ENCODE assay signal across 11 cellular contexts in the genomic region with DNA sequence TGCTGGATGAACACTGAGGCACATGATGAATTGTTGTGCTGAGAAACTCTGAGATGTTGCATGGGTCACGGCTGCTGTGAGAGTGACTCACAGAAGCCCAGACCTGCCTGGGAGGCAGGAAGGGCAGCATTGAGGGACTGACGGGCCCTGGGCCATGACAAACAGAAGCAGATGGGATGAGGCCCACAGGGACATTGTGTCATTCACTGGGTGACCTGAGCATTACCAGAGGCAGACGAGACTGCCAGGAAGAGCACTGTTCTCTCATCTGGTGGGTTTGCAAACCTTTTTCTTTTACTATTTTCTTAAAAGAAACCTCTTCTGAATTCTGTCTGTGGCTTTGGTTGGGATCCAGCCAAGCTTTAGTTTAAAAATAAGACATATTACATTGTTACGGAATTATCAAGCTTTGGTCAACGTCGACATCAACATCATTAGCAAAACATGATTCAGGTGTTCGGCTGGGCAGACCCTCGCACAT.
A peak's percentile ranks its signal among the peaks of the same experiment; 100 is the strongest.
DNase-seq lines count a peak whose midpoint lies in the region; ATAC-seq, FAIRE-seq and TF ChIP-seq lines count a peak whose summit lies in the region.
"Had no signal": no experiment of that assay in that cellular context is flagged by ENCODE, and none has a peak within 500 bp of the region (broad histone marks: within the 10 kb centered on the region; RNA-seq: fewer than 3 reads in every experiment).

No MANE protein-coding gene starts in this region.

- H3K27ac ChIP-seq in brain microvascular endothelial cell (peak overlapping the region; percentile 94), keratinocyte (ENCODE audit: control insufficient read depth, insufficient read depth, low read length) (peak overlapping the region; percentile 71)
- H3K27ac ChIP-seq: vagina had no signal

- peak overlapping the region; percentile 27 for H2AFZ ChIP-seq in keratinocyte (ENCODE audit: control insufficient read depth, low read length)

- H3K36me3 ChIP-seq in brain microvascular endothelial cell (replicated peaks) (no peaks in the 10 kb centered on the region), keratinocyte (ENCODE audit: control insufficient read depth in 2 of 2, extremely low read depth in 1 of 2, insufficient read depth in 2 of 2, low read length in 2 of 2) (no peaks in the 10 kb centered on the region)
- H3K36me3 ChIP-seq: vagina had no signal

- no peak for DNase-seq in Right ventricle myocardium inferior (ENCODE audit: missing footprints)
- DNase-seq in cardiac septum (ENCODE audit: low spot score), result no peak
- peak; percentile 99 for DNase-seq in brain microvascular endothelial cell
- no peak for DNase-seq in keratinocyte (ENCODE audit: low read depth, low spot score)
- no peak for DNase-seq in NCI-H187 (lab: John Stamatoyannopoulos, UW)
- DNase-seq: activated CD4-positive, CD25-positive, alpha-beta regulatory T cell; CD4-positive, CD25-positive, alpha-beta regulatory T cell had no signal

- dilution Hi-C loops in keratinocyte (cut with MboI; ENCODE audit: extremely low pct_ligation_motif_present, low sequenced_read_pairs), result loop anchor here (25.0 kb wide), 1 partner anchor 176 kb away; no protein-coding TSS in a partner anchor

- H3K9ac ChIP-seq in keratinocyte (ENCODE audit: control insufficient read depth, extremely low read depth, insufficient read depth, low read length), result peak overlapping the region; percentile 45

- peak; percentile 90 for FAIRE-seq in keratinocyte (lab: Jason Lieb, UNC)

- no peaks in the 10 kb centered on the region for H4K20me1 ChIP-seq in keratinocyte (ENCODE audit: control insufficient read depth, extremely low read depth, insufficient read depth, low read length)

- TF ChIP-seq CTCF in brain microvascular endothelial cell (IDR thresholded peaks at IDR 0.05; ENCODE audit: low read depth, low read length, missing control alignments) (no peak), keratinocyte (optimal IDR thresholded peaks at IDR 0.05 in 1 of 3, IDR thresholded peaks at IDR 0.05 in 1 of 3, conservative IDR thresholded peaks at IDR 0.05 in 1 of 3; ENCODE audit: extremely low read depth in 1 of 3, insufficient read depth in 2 of 3, low read length in 3 of 3) (no peak)

- no peaks in the 10 kb centered on the region for H3K27me3 ChIP-seq in brain microvascular endothelial cell (replicated peaks)
- H3K27me3 ChIP-seq in keratinocyte (ENCODE audit: control insufficient read depth, extremely low read depth, insufficient read depth, low read length), result no peaks in the 10 kb centered on the region
- H3K27me3 ChIP-seq: vagina had no signal

- H3K9me3 ChIP-seq in keratinocyte (ENCODE audit: control insufficient read depth, low read depth, low read length), result no peaks in the 10 kb centered on the region
- H3K9me3 ChIP-seq: vagina had no signal

- peak overlapping the region; percentile 31 for H3K4me2 ChIP-seq in keratinocyte (ENCODE audit: control insufficient read depth, extremely low read depth, insufficient read depth, low read depth, low read length)

- H3K4me1 ChIP-seq in keratinocyte (ENCODE audit: control insufficient read depth, extremely low read depth, insufficient read depth, low read length), result peaks cover 47% of the 10 kb centered on the region

- in situ Hi-C loops in brain microvascular endothelial cell (cut with HindIII; ENCODE audit: low pct_ligation_motif_present, low sequenced_read_pairs), result no loop called here

- no peak overlapping the region for H3K4me3 ChIP-seq in brain microvascular endothelial cell (ENCODE audit: low read depth, low read length)
- H3K4me3 ChIP-seq in keratinocyte (ENCODE audit: control insufficient read depth in 2 of 3, extremely low read depth in 1 of 3, insufficient read depth in 2 of 3, low read depth in 1 of 3, low read length in 3 of 3), result no peak overlapping the region
- H3K4me3 ChIP-seq: vagina had no signal

- no peaks in the 10 kb centered on the region for H3K79me2 ChIP-seq in keratinocyte (ENCODE audit: control insufficient read depth, insufficient read depth, low read length)

- ATAC-seq in Right ventricle myocardium inferior (peak; percentile 79), GM18511 (IDR thresholded peaks at IDR 0.05; ENCODE audit: unreplicated experiment) (no peak), HG02798 (IDR thresholded peaks at IDR 0.05; ENCODE audit: poor library complexity, unreplicated experiment) (no peak), GM21529 (IDR thresholded peaks at IDR 0.05; ENCODE audit: unreplicated experiment) (no peak)

- intact Hi-C loops in Right ventricle myocardium inferior (cut with DNase I) (no loop called here), cardiac septum (cut with DNase I) (no loop called here)

- H3K9me1 ChIP-seq in keratinocyte (ENCODE audit: control insufficient read depth, extremely low read depth, insufficient read depth, low read length), result no peaks in the 10 kb centered on the region
